ENCODE assay signal across 3 cellular contexts in the genomic region with DNA sequence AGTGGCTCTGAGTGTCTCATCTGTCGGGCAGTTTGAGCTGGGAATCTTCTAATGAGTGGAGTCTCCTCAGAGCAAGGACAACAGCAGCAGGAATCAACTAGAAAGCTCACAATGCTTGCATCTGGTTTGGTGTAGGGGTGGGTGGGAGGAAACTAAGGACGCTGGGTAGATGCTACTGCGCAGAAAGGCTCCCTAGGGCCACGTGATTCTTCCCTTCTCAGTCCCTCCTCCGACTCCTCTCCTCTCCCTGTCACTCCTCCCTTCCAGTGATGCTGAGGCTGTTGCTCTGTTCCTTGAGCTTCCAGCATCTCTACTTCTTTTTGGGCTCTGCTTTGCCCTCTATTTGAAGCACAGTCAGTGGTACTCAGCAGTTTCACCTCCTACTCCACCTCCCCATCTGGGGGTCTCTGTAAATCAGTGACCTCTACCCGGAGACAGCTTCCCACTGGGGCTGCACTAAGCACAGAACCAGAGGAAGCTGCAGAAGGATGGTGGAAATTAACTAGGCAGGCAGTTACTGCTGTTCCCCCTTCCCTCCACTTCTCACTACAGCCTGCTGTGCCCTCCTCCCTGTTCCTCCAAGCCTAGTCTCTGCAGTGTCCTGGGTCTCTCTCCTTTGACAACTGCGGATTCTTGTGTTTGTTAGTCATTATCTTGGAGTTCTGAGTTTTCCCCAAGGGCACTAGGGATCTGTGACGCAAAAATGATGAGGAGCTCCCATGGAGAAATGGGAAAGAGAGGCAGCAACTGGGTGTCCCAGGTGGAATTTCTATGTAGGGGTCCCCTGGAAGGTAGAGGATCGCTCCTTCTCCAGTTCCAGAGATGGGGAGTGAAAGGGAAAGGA.
TF ChIP-seq lines count a peak whose summit lies in the region.

No MANE protein-coding gene starts in this region.

TF ChIP-seq in SK-N-SH treated with all-trans-retinoic acid at 6 μM for 48 hours, 23 proteins besides CTCF, POLR2A, EP300 and RAD21:
- TF ChIP-seq TCF4 (CRISPR knock-in tag; IDR thresholded peaks at IDR 0.05; ENCODE audit: borderline replicate concordance) (no peak), GLIS3 (CRISPR knock-in tag; IDR thresholded peaks at IDR 0.05) (no peak), ZFP3 (CRISPR knock-in tag; IDR thresholded peaks at IDR 0.05) (no peak), BACH2 (CRISPR knock-in tag; IDR thresholded peaks at IDR 0.05; ENCODE audit: borderline replicate concordance) (no peak), ZNF70 (CRISPR knock-in tag; IDR thresholded peaks at IDR 0.05) (no peak), PPARA (CRISPR knock-in tag; IDR thresholded peaks at IDR 0.05; ENCODE audit: borderline replicate concordance) (no peak)

TF ChIP-seq in SK-N-SH, 30 proteins besides CTCF, POLR2A, EP300 and RAD21:
- TF ChIP-seq POLR2AphosphoS5 (IDR thresholded peaks at IDR 0.05; ENCODE audit: low read depth, low read length) (no peak), FOXM1 (IDR thresholded peaks at IDR 0.05; ENCODE audit: low read depth) (no peak), JUND (IDR thresholded peaks at IDR 0.05) (no peak), NRF1 (IDR thresholded peaks at IDR 0.05; ENCODE audit: low read depth, low read length) (no peak), RCOR1 (IDR thresholded peaks at IDR 0.05; ENCODE audit: low read length) (no peak), RFX5 (IDR thresholded peaks at IDR 0.05; ENCODE audit: low read length) (no peak), EZH2phosphoT487 (IDR thresholded peaks at IDR 0.05; ENCODE audit: borderline replicate concordance, low read depth) (no peak), CHD2 (IDR thresholded peaks at IDR 0.05; ENCODE audit: low read length, partially characterized antibody) (no peak), GABPA (IDR thresholded peaks at IDR 0.05; ENCODE audit: low read depth) (no peak), ELF1 (IDR thresholded peaks at IDR 0.05) (no peak), YY1 (IDR thresholded peaks at IDR 0.05; ENCODE audit: low read depth) (no peak), SIN3A (IDR thresholded peaks at IDR 0.05; ENCODE audit: borderline replicate concordance, low read depth, low read length) (no peak)
- TF ChIP-seq, protein P1, sequence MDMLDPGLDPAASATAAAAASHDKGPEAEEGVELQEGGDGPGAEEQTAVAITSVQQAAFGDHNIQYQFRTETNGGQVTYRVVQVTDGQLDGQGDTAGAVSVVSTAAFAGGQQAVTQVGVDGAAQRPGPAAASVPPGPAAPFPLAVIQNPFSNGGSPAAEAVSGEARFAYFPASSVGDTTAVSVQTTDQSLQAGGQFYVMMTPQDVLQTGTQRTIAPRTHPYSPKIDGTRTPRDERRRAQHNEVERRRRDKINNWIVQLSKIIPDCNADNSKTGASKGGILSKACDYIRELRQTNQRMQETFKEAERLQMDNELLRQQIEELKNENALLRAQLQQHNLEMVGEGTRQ (IDR thresholded peaks at IDR 0.05; ENCODE audit: borderline replicate concordance, low read depth, low read length) = no peak
- TF ChIP-seq, protein P2, sequence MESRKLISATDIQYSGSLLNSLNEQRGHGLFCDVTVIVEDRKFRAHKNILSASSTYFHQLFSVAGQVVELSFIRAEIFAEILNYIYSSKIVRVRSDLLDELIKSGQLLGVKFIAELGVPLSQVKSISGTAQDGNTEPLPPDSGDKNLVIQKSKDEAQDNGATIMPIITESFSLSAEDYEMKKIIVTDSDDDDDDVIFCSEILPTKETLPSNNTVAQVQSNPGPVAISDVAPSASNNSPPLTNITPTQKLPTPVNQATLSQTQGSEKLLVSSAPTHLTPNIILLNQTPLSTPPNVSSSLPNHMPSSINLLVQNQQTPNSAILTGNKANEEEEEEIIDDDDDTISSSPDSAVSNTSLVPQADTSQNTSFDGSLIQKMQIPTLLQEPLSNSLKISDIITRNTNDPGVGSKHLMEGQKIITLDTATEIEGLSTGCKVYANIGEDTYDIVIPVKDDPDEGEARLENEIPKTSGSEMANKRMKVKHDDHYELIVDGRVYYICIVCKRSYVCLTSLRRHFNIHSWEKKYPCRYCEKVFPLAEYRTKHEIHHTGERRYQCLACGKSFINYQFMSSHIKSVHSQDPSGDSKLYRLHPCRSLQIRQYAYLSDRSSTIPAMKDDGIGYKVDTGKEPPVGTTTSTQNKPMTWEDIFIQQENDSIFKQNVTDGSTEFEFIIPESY (IDR thresholded peaks at IDR 0.05; ENCODE audit: borderline replicate concordance, low read depth) = no peak
- TF ChIP-seq, protein P3, sequence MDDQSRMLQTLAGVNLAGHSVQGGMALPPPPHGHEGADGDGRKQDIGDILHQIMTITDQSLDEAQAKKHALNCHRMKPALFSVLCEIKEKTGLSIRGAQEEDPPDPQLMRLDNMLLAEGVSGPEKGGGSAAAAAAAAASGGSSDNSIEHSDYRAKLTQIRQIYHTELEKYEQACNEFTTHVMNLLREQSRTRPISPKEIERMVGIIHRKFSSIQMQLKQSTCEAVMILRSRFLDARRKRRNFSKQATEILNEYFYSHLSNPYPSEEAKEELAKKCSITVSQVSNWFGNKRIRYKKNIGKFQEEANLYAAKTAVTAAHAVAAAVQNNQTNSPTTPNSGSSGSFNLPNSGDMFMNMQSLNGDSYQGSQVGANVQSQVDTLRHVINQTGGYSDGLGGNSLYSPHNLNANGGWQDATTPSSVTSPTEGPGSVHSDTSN (IDR thresholded peaks at IDR 0.05) = no peak
- TF ChIP-seq, protein P4, sequence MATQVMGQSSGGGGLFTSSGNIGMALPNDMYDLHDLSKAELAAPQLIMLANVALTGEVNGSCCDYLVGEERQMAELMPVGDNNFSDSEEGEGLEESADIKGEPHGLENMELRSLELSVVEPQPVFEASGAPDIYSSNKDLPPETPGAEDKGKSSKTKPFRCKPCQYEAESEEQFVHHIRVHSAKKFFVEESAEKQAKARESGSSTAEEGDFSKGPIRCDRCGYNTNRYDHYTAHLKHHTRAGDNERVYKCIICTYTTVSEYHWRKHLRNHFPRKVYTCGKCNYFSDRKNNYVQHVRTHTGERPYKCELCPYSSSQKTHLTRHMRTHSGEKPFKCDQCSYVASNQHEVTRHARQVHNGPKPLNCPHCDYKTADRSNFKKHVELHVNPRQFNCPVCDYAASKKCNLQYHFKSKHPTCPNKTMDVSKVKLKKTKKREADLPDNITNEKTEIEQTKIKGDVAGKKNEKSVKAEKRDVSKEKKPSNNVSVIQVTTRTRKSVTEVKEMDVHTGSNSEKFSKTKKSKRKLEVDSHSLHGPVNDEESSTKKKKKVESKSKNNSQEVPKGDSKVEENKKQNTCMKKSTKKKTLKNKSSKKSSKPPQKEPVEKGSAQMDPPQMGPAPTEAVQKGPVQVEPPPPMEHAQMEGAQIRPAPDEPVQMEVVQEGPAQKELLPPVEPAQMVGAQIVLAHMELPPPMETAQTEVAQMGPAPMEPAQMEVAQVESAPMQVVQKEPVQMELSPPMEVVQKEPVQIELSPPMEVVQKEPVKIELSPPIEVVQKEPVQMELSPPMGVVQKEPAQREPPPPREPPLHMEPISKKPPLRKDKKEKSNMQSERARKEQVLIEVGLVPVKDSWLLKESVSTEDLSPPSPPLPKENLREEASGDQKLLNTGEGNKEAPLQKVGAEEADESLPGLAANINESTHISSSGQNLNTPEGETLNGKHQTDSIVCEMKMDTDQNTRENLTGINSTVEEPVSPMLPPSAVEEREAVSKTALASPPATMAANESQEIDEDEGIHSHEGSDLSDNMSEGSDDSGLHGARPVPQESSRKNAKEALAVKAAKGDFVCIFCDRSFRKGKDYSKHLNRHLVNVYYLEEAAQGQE (IDR thresholded peaks at IDR 0.05; ENCODE audit: low read depth, low read length) = no peak
- TF ChIP-seq, protein P5, sequence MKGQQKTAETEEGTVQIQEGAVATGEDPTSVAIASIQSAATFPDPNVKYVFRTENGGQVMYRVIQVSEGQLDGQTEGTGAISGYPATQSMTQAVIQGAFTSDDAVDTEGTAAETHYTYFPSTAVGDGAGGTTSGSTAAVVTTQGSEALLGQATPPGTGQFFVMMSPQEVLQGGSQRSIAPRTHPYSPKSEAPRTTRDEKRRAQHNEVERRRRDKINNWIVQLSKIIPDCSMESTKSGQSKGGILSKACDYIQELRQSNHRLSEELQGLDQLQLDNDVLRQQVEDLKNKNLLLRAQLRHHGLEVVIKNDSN (IDR thresholded peaks at IDR 0.05; ENCODE audit: borderline replicate concordance, low read depth) = no peak
- TF ChIP-seq, protein P6, sequence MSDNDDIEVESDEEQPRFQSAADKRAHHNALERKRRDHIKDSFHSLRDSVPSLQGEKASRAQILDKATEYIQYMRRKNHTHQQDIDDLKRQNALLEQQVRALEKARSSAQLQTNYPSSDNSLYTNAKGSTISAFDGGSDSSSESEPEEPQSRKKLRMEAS (IDR thresholded peaks at IDR 0.05; ENCODE audit: low read depth) = no peak

TF ChIP-seq in GM12891, 5 proteins besides CTCF, POLR2A, EP300 and RAD21 (continued from another document):
- TF ChIP-seq POU2F2 (IDR thresholded peaks at IDR 0.05; ENCODE audit: low read depth, low read length) (no peak), TAF1 (IDR thresholded peaks at IDR 0.05; ENCODE audit: low read depth, low read length) (no peak), SPI1 (IDR thresholded peaks at IDR 0.05; ENCODE audit: low read depth, low read length) (no peak), POLR2AphosphoS5 (IDR thresholded peaks at IDR 0.05; ENCODE audit: low read depth, low read length) (no peak)
